In genomic region chr9:91933556-91934352, GRCh38 we compare ENCODE assay signal across 22 cellular contexts. TPM values are rescaled to one million over a fixed set of nuclear protein-coding genes. Genes with fewer than 3 reads are reported as not detected.
DNase-seq lines count a peak whose midpoint lies in the region; ATAC-seq, FAIRE-seq and TF ChIP-seq lines count a peak whose summit lies in the region.
"Had no signal": no experiment of that assay in that cellular context is flagged by ENCODE, and none has a peak within 500 bp of the region (broad histone marks: within the 10 kb centered on the region; RNA-seq: fewer than 3 reads in every experiment).

No MANE protein-coding gene starts in this region.

- POLR2A ChIA-PET in HepG2 (lab: Yijun Ruan, JAX): no interaction called here

- H3K27ac Mint-ChIP-seq in activated T-helper 17 cell treated with anti-CD3 and anti-CD28 coated beads, Interleukin-2, amount 50 U/mL, for 72 hours: peak overlapping the region; percentile 34
- no peak overlapping the region for H3K27ac Mint-ChIP-seq in activated naive CD4-positive, alpha-beta T cell treated with anti-CD3 and anti-CD28 coated beads for 36 hours
- H3K27ac Mint-ChIP-seq: activated CD4-positive, alpha-beta T cell treated with anti-CD3 and anti-CD28 coated beads, Interleukin-2, amount 10 ng/mL, durations not matched to agents 7 days and 5 days; activated naive CD8-positive, alpha-beta T cell had no signal

- peaks cover 12% of the 10 kb centered on the region for H3K9me3 Mint-ChIP-seq in activated T-helper 17 cell treated with anti-CD3 and anti-CD28 coated beads, Interleukin-2, amount 50 U/mL, for 72 hours
- H3K9me3 Mint-ChIP-seq in activated naive CD4-positive, alpha-beta T cell treated with anti-CD3 and anti-CD28 coated beads for 36 hours: peaks cover 27% of the 10 kb centered on the region

- H3K4me1 Mint-ChIP-seq in activated T-helper 17 cell treated with anti-CD3 and anti-CD28 coated beads, Interleukin-2, amount 50 U/mL, for 72 hours: peaks cover 4% of the 10 kb centered on the region
- H3K4me1 Mint-ChIP-seq in activated naive CD4-positive, alpha-beta T cell treated with anti-CD3 and anti-CD28 coated beads for 36 hours (ENCODE audit: low read depth): no peaks in the 10 kb centered on the region

- WGBS in HepG2 (ENCODE audit: low lambda C conversion rate): 11% methylated on average over 8 of the region's 8 CpGs
- 77% methylated on average over 6 of the region's 8 CpGs for WGBS in right lobe of liver (ENCODE audit: insufficient coverage, low coverage, low lambda C conversion rate, missing lambda C conversion rate)

- peaks cover 1 to 11% of the 10 kb centered on the region in 2 experiments; a peak in 2 of 5 replicates for H3K27me3 ChIP-seq in HepG2 (ENCODE audit: control insufficient read depth in 1 of 2, insufficient read depth in 2 of 2, low read length in 2 of 2)
- no peaks in the 10 kb centered on the region for H3K27me3 ChIP-seq in right lobe of liver
- H3K27me3 ChIP-seq: brain microvascular endothelial cell had no signal

- H3K4me3 Mint-ChIP-seq in activated T-helper 17 cell treated with anti-CD3 and anti-CD28 coated beads, Interleukin-2, amount 50 U/mL, for 72 hours: peak overlapping the region; percentile 14
- H3K4me3 Mint-ChIP-seq in activated naive CD4-positive, alpha-beta T cell treated with anti-CD3 and anti-CD28 coated beads for 36 hours: no peak overlapping the region
- H3K4me3 Mint-ChIP-seq: activated CD4-positive, alpha-beta T cell treated with anti-CD3 and anti-CD28 coated beads, Interleukin-2, amount 10 ng/mL, durations not matched to agents 7 days and 5 days; activated naive CD8-positive, alpha-beta T cell; neural crest cell had no signal

- no peak for FAIRE-seq in HepG2 (lab: Jason Lieb, UNC)
- FAIRE-seq in urothelium cell line (lab: Jason Lieb, UNC): no peak

- TF ChIP-seq CTCF in HepG2 (CRISPR knock-in tag; IDR thresholded peaks at IDR 0.05): no peak
- TF ChIP-seq CTCF in right lobe of liver (IDR thresholded peaks at IDR 0.05): no peak

- no TSS peak for BruUV-seq in HepG2 (replicated peaks; lab: Mats Ljungman, UMichigan)

- no peak overlapping the region for H3K4me3 ChIP-seq in HepG2 (replicated peaks in 1 of 3; ENCODE audit: insufficient read depth in 1 of 3, low read depth in 2 of 3, low read length in 3 of 3)
- H3K4me3 ChIP-seq in right lobe of liver: no peak overlapping the region
- H3K4me3 ChIP-seq: thoracic aorta had no signal

- TF ChIP-seq RAD21 in HepG2 (CRISPR knock-in tag; IDR thresholded peaks at IDR 0.05): no peak

- no peak overlapping the region for H3K9ac ChIP-seq in HepG2 (ENCODE audit: insufficient read depth, low read depth, low read length)

- CTCF ChIA-PET in HepG2 (lab: Yijun Ruan, JAX; ENCODE audit: low intra/inter-chr PET ratio, low total read pairs): no interaction called here
- CTCF ChIA-PET in activated naive CD4-positive, alpha-beta T cell treated with anti-CD3 and anti-CD28 coated beads for 36 hours (lab: Charles Lee): interaction anchor here (0.7 kb wide), 1 partner anchor 954 kb away, joined by 3 read pairs; no protein-coding TSS in a partner anchor

- H3K79me2 ChIP-seq in HepG2 (ENCODE audit: insufficient read depth, low read length): no peaks in the 10 kb centered on the region

- H2AFZ ChIP-seq in HepG2 (ENCODE audit: low read length): no peak overlapping the region

- no peak overlapping the region for H3K4me2 ChIP-seq in HepG2 (ENCODE audit: low read depth, low read length)

- DNase-seq in HepG2 (ENCODE audit: low spot score): no peak
- DNase-seq in right lobe of liver: no peak
- DNase-seq in islet precursor cell: peak; percentile 1
- DNase-seq in urothelium cell line (ENCODE audit: low spot score): no peak
- no peak for DNase-seq in activated naive CD4-positive, alpha-beta T cell treated with anti-CD3 and anti-CD28 coated beads for 36 hours
- no peak for DNase-seq in AG08395 (ENCODE audit: low spot score)
- DNase-seq: activated CD4-positive, alpha-beta T cell treated with anti-CD3 and anti-CD28 coated beads, Interleukin-2, amount 10 ng/mL, durations not matched to agents 7 days and 5 days; activated T-cell treated with anti-CD3 and anti-CD28 coated beads, Interleukin-2, amount 50 U/mL, for 1 hour; brain microvascular endothelial cell; effector CD4-positive, alpha-beta T cell; foreskin melanocyte; GF-D8; mammary epithelial cell; NCI-H1417 treated with DMSO at 0.1 percent for 48 hours; NCI-H226; SHP77 treated with DMSO at 0.1 percent for 48 hours; stimulated activated CD4-positive, alpha-beta T cell treated with anti-CD3 and anti-CD28 coated beads, Interleukin-1b, Interleukin-23, amount 100 ng/mL, for 48 hours had no signal

- no peak for TF ChIP-seq POLR2A in HepG2 (IDR thresholded peaks at IDR 0.05; ENCODE audit: insufficient read depth in 1 of 2, low read depth in 2 of 2, low read length in 2 of 2)
- TF ChIP-seq POLR2A in right lobe of liver (IDR thresholded peaks at IDR 0.05): no peak

- no peak overlapping the region for H3K27ac ChIP-seq in HepG2 (ENCODE audit: extremely low read length, insufficient read depth, low read length)
- H3K27ac ChIP-seq in right lobe of liver: no peak overlapping the region
- H3K27ac ChIP-seq: brain microvascular endothelial cell, thoracic aorta had no signal

- no peak for TF ChIP-seq EP300 in HepG2 (IDR thresholded peaks at IDR 0.05; ENCODE audit: low read depth in 2 of 2, low read length in 2 of 2)
- TF ChIP-seq EP300 in HepG2 (CRISPR knock-in tag; IDR thresholded peaks at IDR 0.05; ENCODE audit: borderline replicate concordance): no peak

- no peaks in the 10 kb centered on the region for H3K4me1 ChIP-seq in HepG2 (ENCODE audit: insufficient read depth, low read length)
- H3K4me1 ChIP-seq in right lobe of liver: no peaks in the 10 kb centered on the region

- ATAC-seq in HepG2: no peak
- no peak for ATAC-seq in right lobe of liver
- no peak for ATAC-seq in activated T-helper 17 cell treated with anti-CD3 and anti-CD28 coated beads, Interleukin-2, amount 50 U/mL, for 72 hours (replicated peaks)
- no peak for ATAC-seq in GM19452 (IDR thresholded peaks at IDR 0.05; ENCODE audit: unreplicated experiment)

- in situ Hi-C loops in HepG2 (cut with HindIII; ENCODE audit: extremely low pct_ligation_motif_present, low pct_unique_long_range_greater_than_20kb): no loop called here

- H3K27me3 Mint-ChIP-seq in activated T-helper 17 cell treated with anti-CD3 and anti-CD28 coated beads, Interleukin-2, amount 50 U/mL, for 72 hours: peaks cover 3% of the 10 kb centered on the region
- no peaks in the 10 kb centered on the region for H3K27me3 Mint-ChIP-seq in activated naive CD4-positive, alpha-beta T cell treated with anti-CD3 and anti-CD28 coated beads for 36 hours (ENCODE audit: low read depth)

- H3K36me3 Mint-ChIP-seq in activated T-helper 17 cell treated with anti-CD3 and anti-CD28 coated beads, Interleukin-2, amount 50 U/mL, for 72 hours (ENCODE audit: low read depth): no peaks in the 10 kb centered on the region
- peaks cover 9% of the 10 kb centered on the region for H3K36me3 Mint-ChIP-seq in activated naive CD4-positive, alpha-beta T cell treated with anti-CD3 and anti-CD28 coated beads for 36 hours (ENCODE audit: low read depth)

- intact Hi-C loops in HepG2 (cut with micrococcal nuclease; ENCODE audit: unreplicated experiment): no loop called here
- intact Hi-C loops in right lobe of liver (cut with DNase I): no loop called here
- intact Hi-C loops in activated naive CD4-positive, alpha-beta T cell treated with anti-CD3 and anti-CD28 coated beads for 36 hours (cut with micrococcal nuclease): no loop called here

- no peaks in the 10 kb centered on the region for H4K20me1 ChIP-seq in HepG2 (ENCODE audit: insufficient read depth, low read length)

- H3K36me3 ChIP-seq in HepG2 (replicated peaks in 1 of 2; ENCODE audit: control insufficient read depth in 1 of 2, insufficient read depth in 2 of 2, low read length in 2 of 2) (no peaks in the 10 kb centered on the region), right lobe of liver (no peaks in the 10 kb centered on the region)
- H3K36me3 ChIP-seq: brain microvascular endothelial cell, thoracic aorta had no signal

- H3K9me3 ChIP-seq in HepG2 (ENCODE audit: low read length) (peaks cover 30% of the 10 kb centered on the region), right lobe of liver (peaks cover 0 to 18% (median 1%) of the 10 kb centered on the region in 4 donors)

TF ChIP-seq in HepG2, 621 proteins besides CTCF, POLR2A, EP300 and RAD21:
- TF ChIP-seq TCF7L2 (IDR thresholded peaks at IDR 0.05; ENCODE audit: low read depth, low read length): no peak
- peak; percentile 28 for TF ChIP-seq HNRNPK (IDR thresholded peaks at IDR 0.05; ENCODE audit: low read depth, low read length, poor library complexity, severe bottlenecking)

RNA-seq across cellular contexts. Expression of gene ROR2, which starts 16.3 kb away (rescaled TPM):
- not detected in 2 replicates for total RNA-seq in HepG2 (2016; rRNA removed; fragmentation: Illumina TruSeq; extraction: Trizol)
- not detected in 2 replicates for total RNA-seq in HepG2 (2016; cell fraction: cytosol; rRNA removed; fragmentation: Illumina TruSeq; extraction: Trizol; ENCODE audit: low read depth)
- total RNA-seq in HepG2 (2016; cell fraction: insoluble cytoplasmic fraction; rRNA removed; fragmentation: Illumina TruSeq; extraction: Trizol): not detected in 2 replicates
- total RNA-seq in HepG2 (2016; cell fraction: membrane; rRNA removed; fragmentation: Illumina TruSeq; extraction: Trizol): not detected in 2 replicates
- not detected in 2 replicates for total RNA-seq in HepG2 (2016; cell fraction: nucleus; rRNA removed; fragmentation: Illumina TruSeq; extraction: Trizol)
- polyA plus RNA-seq in HepG2 (2011; rRNA removed): not detected in 2 replicates
- not detected in 2 replicates for polyA plus RNA-seq in HepG2 (2011; cell fraction: cytosol; rRNA removed)
- not detected in 2 replicates for polyA plus RNA-seq in HepG2 (2011; cell fraction: nucleus; rRNA removed)
- not detected in 2 replicates for polyA plus RNA-seq in HepG2 (2012)
- polyA plus RNA-seq in HepG2 (2016; cell fraction: cytosol; fragmentation: Illumina TruSeq; extraction: Trizol; ENCODE audit: low read depth): not detected in 2 replicates
- polyA plus RNA-seq in HepG2 (2016; cell fraction: insoluble cytoplasmic fraction; fragmentation: Illumina TruSeq; extraction: Trizol; ENCODE audit: low read depth): not detected in 2 replicates
- polyA plus RNA-seq in HepG2 (2016; cell fraction: membrane; fragmentation: Illumina TruSeq; extraction: Trizol; ENCODE audit: low read depth): not detected in 2 replicates
- polyA plus RNA-seq in HepG2 (2016; cell fraction: nucleus; fragmentation: Illumina TruSeq; extraction: Trizol; ENCODE audit: insufficient read depth, low read depth): not detected in 2 replicates
- 0.60 and 1.2 TPM in 2 replicates for polyA minus RNA-seq in HepG2 (2011; rRNA and poly(A)+ RNA removed; ENCODE audit: low replicate concordance)
- not detected in 2 replicates for polyA minus RNA-seq in HepG2 (2011; cell fraction: cytosol; rRNA and poly(A)+ RNA removed)
- not detected in 2 replicates for polyA minus RNA-seq in HepG2 (2011; cell fraction: nucleus; rRNA and poly(A)+ RNA removed)
- total RNA-seq in right lobe of liver: 1 to 10 TPM in 2 of 6 experiments, under 1 TPM in 3, not detected in 1; 0.12 to 1.2 (median 0.49) TPM
- total RNA-seq in activated T-helper 17 cell treated with anti-CD3 and anti-CD28 coated beads, Interleukin-2, amount 50 U/mL, for 72 hours: under 1 TPM in 1 of 2 donors, not detected in 1; 0.08 TPM
- total RNA-seq in activated naive CD4-positive, alpha-beta T cell treated with anti-CD3 and anti-CD28 coated beads for 36 hours: not detected
